Comparison of ENCODE assay signal across 17 cellular contexts in the genomic region with DNA sequence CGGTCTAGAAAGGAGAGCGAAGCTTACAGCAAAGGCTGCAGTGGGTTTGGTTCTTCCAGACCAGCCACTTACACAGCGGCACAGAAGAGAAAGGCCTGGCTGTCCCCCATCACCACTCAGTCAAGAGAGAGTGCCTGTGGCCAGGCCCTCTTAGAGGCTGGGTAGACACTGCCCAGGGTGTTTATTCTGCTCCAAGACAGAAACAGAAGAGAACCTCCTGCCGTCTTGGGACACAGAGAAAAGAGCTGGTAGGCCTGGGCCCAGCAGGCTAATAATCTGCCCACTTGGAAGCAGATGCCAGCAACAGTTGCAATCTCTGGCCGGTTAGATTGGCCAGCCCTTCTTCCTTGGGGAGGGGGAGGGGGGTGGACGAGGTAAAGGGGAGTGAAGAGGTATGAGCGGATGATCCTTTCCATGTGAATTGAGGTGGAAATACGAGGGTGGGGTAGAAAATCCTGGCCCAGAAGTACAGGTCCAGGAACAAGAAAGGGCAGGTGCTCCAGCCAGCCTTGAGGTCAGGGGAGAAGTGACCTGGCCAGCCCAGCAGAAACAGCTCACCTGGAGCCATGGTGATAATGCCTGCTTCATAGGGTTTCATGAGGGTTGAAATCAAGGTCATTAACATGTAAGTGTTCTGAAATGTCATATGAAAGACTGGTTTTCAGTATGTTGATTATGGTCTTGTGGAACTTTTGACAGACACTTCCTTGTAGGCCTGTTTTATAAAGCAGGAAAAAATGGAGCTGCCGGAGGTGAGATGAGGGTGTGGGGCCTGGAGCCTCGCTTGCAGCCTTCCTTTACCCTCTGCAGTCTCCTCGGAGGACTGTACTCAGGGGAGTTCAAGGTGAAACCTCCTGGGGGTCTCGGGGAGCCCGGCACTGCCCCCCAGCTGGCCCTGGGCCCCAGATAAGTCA.
DNase-seq lines count a peak whose midpoint lies in the region; ATAC-seq, FAIRE-seq and TF ChIP-seq lines count a peak whose summit lies in the region.
"Had no signal": no experiment of that assay in that cellular context is flagged by ENCODE, and none has a peak within 500 bp of the region (broad histone marks: within the 10 kb centered on the region; RNA-seq: fewer than 3 reads in every experiment).

No MANE protein-coding gene starts in this region.

- H3K4me1 ChIP-seq in astrocyte (ENCODE audit: insufficient read depth, low read length) (peaks cover 29% of the 10 kb centered on the region), spleen (peaks cover 0 to 80% (median 45%) of the 10 kb centered on the region in 6 donors)
- no peaks in the 10 kb centered on the region for H3K4me1 ChIP-seq in effector memory CD4-positive, alpha-beta T cell (ENCODE audit: control insufficient read depth, insufficient read depth, low read length, poor library complexity, severe bottlenecking)

- intact Hi-C loops in spleen (cut with DNase I; ENCODE audit: low total_unique reads), result no loop called here

- H3K79me2 ChIP-seq in astrocyte (ENCODE audit: insufficient read depth, low read length), result peaks cover 67% of the 10 kb centered on the region

- ATAC-seq in memory B cell (ENCODE audit: low read depth), result no peak
- ATAC-seq: stimulated activated naive CD8-positive, alpha-beta T cell treated with anti-CD3 and anti-CD28 coated beads, Interleukin-15, Interleukin-2, amounts not matched to agents 100 U/mL and 50 U/mL, for 24 hours had no signal

- H3K9me3 Mint-ChIP-seq in HFFc6 (no peaks in the 10 kb centered on the region), astrocyte (ENCODE audit: unreplicated experiment) (no peaks in the 10 kb centered on the region), memory B cell (no peaks in the 10 kb centered on the region)
- H3K9me3 Mint-ChIP-seq: central memory CD8-positive, alpha-beta T cell had no signal

- H3K4me3 ChIP-seq in astrocyte (ENCODE audit: insufficient read depth, low read depth, low read length) (no peak overlapping the region), spleen (no peak overlapping the region)
- no peak overlapping the region for H3K4me3 ChIP-seq in effector memory CD4-positive, alpha-beta T cell (ENCODE audit: insufficient read depth, low read depth, low read length, poor library complexity, severe bottlenecking)
- H3K4me3 ChIP-seq: left ventricle myocardium inferior, SK-N-MC had no signal

- H3K4me1 Mint-ChIP-seq in HFFc6 (ENCODE audit: low read depth) (peaks cover 47% of the 10 kb centered on the region), astrocyte (ENCODE audit: low read depth, unreplicated experiment) (peaks cover 11% of the 10 kb centered on the region), memory B cell (peaks cover 39% of the 10 kb centered on the region)

- no peaks in the 10 kb centered on the region for H3K27me3 Mint-ChIP-seq in HFFc6 (ENCODE audit: insufficient read depth)
- H3K27me3 Mint-ChIP-seq in astrocyte (ENCODE audit: low read depth, unreplicated experiment), result no peaks in the 10 kb centered on the region
- H3K27me3 Mint-ChIP-seq in memory B cell, result no peaks in the 10 kb centered on the region
- H3K27me3 Mint-ChIP-seq: activated naive CD8-positive, alpha-beta T cell; CD4-positive, alpha-beta memory T cell; central memory CD8-positive, alpha-beta T cell had no signal

- H3K4me2 ChIP-seq in astrocyte (ENCODE audit: low read length), result peak overlapping the region; percentile 60

- no peaks in the 10 kb centered on the region for H3K27me3 ChIP-seq in astrocyte (ENCODE audit: insufficient read depth, low read length)
- H3K27me3 ChIP-seq in spleen (replicated peaks in 1 of 7), result no peaks in the 10 kb centered on the region
- no peaks in the 10 kb centered on the region for H3K27me3 ChIP-seq in effector memory CD4-positive, alpha-beta T cell (replicated peaks; ENCODE audit: control insufficient read depth, insufficient read depth, low read length, poor library complexity, severe bottlenecking)

- TF ChIP-seq POLR2A in spleen (IDR thresholded peaks at IDR 0.05), result no peak

- H3K9ac ChIP-seq in astrocyte (ENCODE audit: low read length), result peak overlapping the region; percentile 82

- DNase-seq in HFFc6, result no peak
- DNase-seq in astrocyte (ENCODE audit: low read depth), result no peak
- DNase-seq in memory B cell (ENCODE audit: low spot score in 2 of 2), result no peak
- peak; percentile 45 for DNase-seq in spleen
- DNase-seq in NCI-H748 treated with DMSO at 0.1 percent for 48 hours (lab: John Stamatoyannopoulos, UW), result no peak
- no peak for DNase-seq in activated CD4-positive, alpha-beta T cell treated with anti-CD3 and anti-CD28 coated beads for 48 hours
- no peak for DNase-seq in effector memory CD4-positive, alpha-beta T cell
- no peak for DNase-seq in stimulated activated CD4-positive, alpha-beta T cell treated with anti-CD3 and anti-CD28 coated beads, Interleukin-4, amount 100 ng/mL, for 4 hours
- DNase-seq: CD4-positive, alpha-beta memory T cell; left ventricle myocardium inferior; NCI-H1694 treated with DMSO at 0.1 percent for 48 hours; stimulated activated naive CD8-positive, alpha-beta T cell treated with anti-CD3 and anti-CD28 coated beads, Interleukin-15, Interleukin-2, amounts not matched to agents 100 U/mL and 50 U/mL, for 24 hours had no signal

- H3K36me3 ChIP-seq in astrocyte (ENCODE audit: insufficient read depth, low read length) (no peaks in the 10 kb centered on the region), spleen (peaks cover 0 to under 1% (median 0%) of the 10 kb centered on the region in 6 donors)
- no peaks in the 10 kb centered on the region for H3K36me3 ChIP-seq in effector memory CD4-positive, alpha-beta T cell (ENCODE audit: control insufficient read depth, insufficient read depth, low read length)
- H3K36me3 ChIP-seq: left ventricle myocardium inferior had no signal

- H3K27ac Mint-ChIP-seq in HFFc6 (peak overlapping the region; percentile 93), astrocyte (ENCODE audit: unreplicated experiment) (no peak overlapping the region), memory B cell (peak overlapping the region; percentile 86)
- H3K27ac Mint-ChIP-seq: activated naive CD8-positive, alpha-beta T cell had no signal

- H3K9me3 ChIP-seq in astrocyte (ENCODE audit: insufficient read depth, low read depth, low read length) (no peaks in the 10 kb centered on the region), spleen (no peaks in the 10 kb centered on the region)
- H3K9me3 ChIP-seq in effector memory CD4-positive, alpha-beta T cell (ENCODE audit: control insufficient read depth, low read length), result no peaks in the 10 kb centered on the region
- H3K9me3 ChIP-seq: left ventricle myocardium inferior had no signal

- peak overlapping the region; percentile 97 for H3K27ac ChIP-seq in astrocyte (ENCODE audit: low read depth, low read length)
- peak overlapping the region in 1 of 8 donors; percentile 43 for H3K27ac ChIP-seq in spleen
- no peak overlapping the region for H3K27ac ChIP-seq in effector memory CD4-positive, alpha-beta T cell (ENCODE audit: insufficient read depth, low read length, poor library complexity, severe bottlenecking)
- H3K27ac ChIP-seq: HL-60, left ventricle myocardium inferior, SK-N-MC had no signal

- H3K36me3 Mint-ChIP-seq in HFFc6 (ENCODE audit: low read depth) (no peaks in the 10 kb centered on the region; the same call in 1 of the 2 replicates), astrocyte (ENCODE audit: low read depth, unreplicated experiment) (peaks cover 2% of the 10 kb centered on the region), memory B cell (peaks cover 7% of the 10 kb centered on the region)

- WGBS in spleen, 5 donors, result 70 to 85% (median 79%) methylated on average over 13 of the region's 13 CpGs

- no peak overlapping the region for H2AFZ ChIP-seq in astrocyte (ENCODE audit: low read depth, low read length)

- TF ChIP-seq CTCF in HFFc6 (IDR thresholded peaks at IDR 0.05) (no peak), astrocyte (IDR thresholded peaks at IDR 0.05; ENCODE audit: insufficient read depth, low read depth, low read length) (no peak), spleen (IDR thresholded peaks at IDR 0.05 in 8 of 11, conservative IDR thresholded peaks at IDR 0.05 in 3 of 11) (no peak)

- no peak for FAIRE-seq in astrocyte (lab: Jason Lieb, UNC)
- FAIRE-seq: G401.6 had no signal

- peaks cover 4% of the 10 kb centered on the region for H4K20me1 ChIP-seq in astrocyte (ENCODE audit: insufficient read depth, low read length)

- H3K4me3 Mint-ChIP-seq in HFFc6 (peak overlapping the region; percentile 47), astrocyte (ENCODE audit: unreplicated experiment) (no peak overlapping the region), memory B cell (no peak overlapping the region)
- H3K4me3 Mint-ChIP-seq: activated naive CD8-positive, alpha-beta T cell; central memory CD8-positive, alpha-beta T cell had no signal
